Comparison of ENCODE assay signal across 23 cellular contexts in the genomic region with DNA sequence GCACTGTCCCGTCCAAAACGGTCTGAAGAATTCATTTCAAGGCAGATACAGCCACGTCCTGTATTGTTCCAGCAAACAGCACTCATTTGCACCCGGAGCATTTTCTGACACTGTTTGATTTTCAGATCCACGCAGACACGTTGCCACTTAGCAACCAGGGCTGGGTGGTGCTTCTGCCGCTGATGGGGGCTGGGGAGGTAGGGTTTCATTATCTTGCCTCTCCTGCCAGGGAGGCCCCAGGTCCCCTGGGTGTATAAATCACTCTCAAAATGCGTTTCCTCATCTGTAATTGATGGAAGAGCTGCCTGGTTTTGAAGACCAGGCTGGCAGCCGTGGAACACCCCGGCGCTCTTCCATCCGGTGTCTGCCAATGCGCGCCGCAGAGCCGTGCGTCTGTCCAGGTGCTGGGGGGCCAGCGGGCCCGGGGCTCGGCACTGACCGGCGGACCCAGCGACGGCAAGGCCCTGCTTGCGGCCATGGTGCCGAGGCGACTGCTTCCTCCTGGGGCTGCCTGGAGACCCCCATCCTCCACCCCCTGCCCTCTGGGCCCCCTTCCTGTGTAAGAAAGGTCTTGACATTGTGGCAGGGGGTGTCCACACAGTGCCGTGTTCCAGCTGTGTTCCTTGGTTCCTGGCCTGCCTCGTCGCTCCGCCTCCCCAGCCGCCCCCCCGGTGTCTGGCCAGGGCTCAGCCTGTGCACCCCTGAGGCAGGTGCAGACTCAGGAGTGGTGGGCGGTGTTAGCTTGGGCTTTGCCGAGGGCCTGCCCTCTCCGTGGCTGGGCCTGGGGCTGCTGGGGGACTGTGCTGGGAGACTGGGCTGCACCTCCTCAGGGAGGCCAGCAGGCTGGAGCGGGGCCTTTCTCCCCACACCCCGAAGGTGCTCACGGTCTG. TPM values are rescaled to one million over a fixed set of nuclear protein-coding genes. Genes with fewer than 3 reads are reported as not detected.
"Had no signal": no experiment of that assay in that cellular context is flagged by ENCODE, and none has a peak within 500 bp of the region (broad histone marks: within the 10 kb centered on the region; RNA-seq: fewer than 3 reads in every experiment).

No MANE protein-coding gene starts in this region.

- H3K36me3 ChIP-seq: gastrocnemius medialis, heart left ventricle, sigmoid colon had no signal

- H3K4me3 ChIP-seq: gastrocnemius medialis, heart left ventricle, sigmoid colon, testis had no signal

- H3K9ac ChIP-seq: parathyroid adenoma had no signal

- H3K9me3 ChIP-seq: gastrocnemius medialis, testis had no signal

- H3K36me3 Mint-ChIP-seq: activated naive CD4-positive, alpha-beta T cell treated with anti-CD3 and anti-CD28 coated beads, Interleukin-2, amount 50 U/mL, for 24 hours; stimulated activated effector memory CD8-positive, alpha-beta T cell treated with anti-CD3 and anti-CD28 coated beads, Interleukin-12 subunit alpha, Interleukin-12 subunit beta, amount 100 ng/mL, for 72 hours had no signal

- H3K27ac ChIP-seq: gastrocnemius medialis, heart left ventricle, parathyroid adenoma, sigmoid colon, testis, VCaP had no signal

- H3K4me1 ChIP-seq: parathyroid adenoma, testis had no signal

- H3K4me1 Mint-ChIP-seq: activated naive CD4-positive, alpha-beta T cell treated with anti-CD3 and anti-CD28 coated beads, Interleukin-2, amount 50 U/mL, for 24 hours had no signal

- H3K4me3 Mint-ChIP-seq: activated naive CD4-positive, alpha-beta T cell treated with anti-CD3 and anti-CD28 coated beads, Interleukin-2, amount 50 U/mL, for 24 hours; stimulated activated effector memory CD8-positive, alpha-beta T cell treated with anti-CD3 and anti-CD28 coated beads, Interleukin-12 subunit alpha, Interleukin-12 subunit beta, amount 100 ng/mL, for 72 hours; type B pancreatic cell had no signal

- H3K27me3 ChIP-seq: testis had no signal

- DNase-seq: activated CD4-positive, alpha-beta T cell treated with anti-CD3 and anti-CD28 coated beads for 1 hour; activated effector memory CD4-positive, alpha-beta T cell treated with anti-CD3 and anti-CD28 coated beads, Interleukin-2, amount 50 U/mL, for 16 hours; activated T-cell treated with anti-CD3 and anti-CD28 coated beads, Interleukin-2, amount 50 U/mL, for 72 hours; cerebellar nuclear complex; effector CD4-positive, alpha-beta T cell; gastrocnemius medialis; kidney glomerular epithelial cell; left ventricle myocardium superior; sigmoid colon; stimulated activated CD4-positive, alpha-beta T cell treated with anti-CD3 and anti-CD28 coated beads, Interleukin-4, amount 100 ng/mL, for 24 hours; T-helper 2 cell; testis had no signal

- H3K27ac Mint-ChIP-seq: activated naive CD4-positive, alpha-beta T cell treated with anti-CD3 and anti-CD28 coated beads, Interleukin-2, amount 50 U/mL, for 24 hours; activated T-cell treated with anti-CD3 and anti-CD28 coated beads, Interleukin-2, amount 50 U/mL, for 72 hours; stimulated activated effector memory CD8-positive, alpha-beta T cell treated with anti-CD3 and anti-CD28 coated beads, Interleukin-12 subunit alpha, Interleukin-12 subunit beta, amount 100 ng/mL, for 72 hours; type B pancreatic cell had no signal

RNA-seq across cellular contexts. Expression of gene ADGRA1, which starts 16.6 kb away (rescaled TPM):
- total RNA-seq: activated CD8-positive, alpha-beta memory T cell treated with anti-CD3 and anti-CD28 coated beads for 36 hours; activated T-cell treated with anti-CD3 and anti-CD28 coated beads, Interleukin-2, amount 50 U/mL, for 72 hours; astrocyte; bronchial epithelial cell; esophagus mucosa; gastrocnemius medialis; left ventricle myocardium superior had no signal

RNA-seq across cellular contexts. Expression of gene KNDC1, which starts 55.7 kb away (rescaled TPM):
- total RNA-seq: myocyte had no signal
